ENCODE assay signal across 8 cellular contexts in the genomic region with DNA sequence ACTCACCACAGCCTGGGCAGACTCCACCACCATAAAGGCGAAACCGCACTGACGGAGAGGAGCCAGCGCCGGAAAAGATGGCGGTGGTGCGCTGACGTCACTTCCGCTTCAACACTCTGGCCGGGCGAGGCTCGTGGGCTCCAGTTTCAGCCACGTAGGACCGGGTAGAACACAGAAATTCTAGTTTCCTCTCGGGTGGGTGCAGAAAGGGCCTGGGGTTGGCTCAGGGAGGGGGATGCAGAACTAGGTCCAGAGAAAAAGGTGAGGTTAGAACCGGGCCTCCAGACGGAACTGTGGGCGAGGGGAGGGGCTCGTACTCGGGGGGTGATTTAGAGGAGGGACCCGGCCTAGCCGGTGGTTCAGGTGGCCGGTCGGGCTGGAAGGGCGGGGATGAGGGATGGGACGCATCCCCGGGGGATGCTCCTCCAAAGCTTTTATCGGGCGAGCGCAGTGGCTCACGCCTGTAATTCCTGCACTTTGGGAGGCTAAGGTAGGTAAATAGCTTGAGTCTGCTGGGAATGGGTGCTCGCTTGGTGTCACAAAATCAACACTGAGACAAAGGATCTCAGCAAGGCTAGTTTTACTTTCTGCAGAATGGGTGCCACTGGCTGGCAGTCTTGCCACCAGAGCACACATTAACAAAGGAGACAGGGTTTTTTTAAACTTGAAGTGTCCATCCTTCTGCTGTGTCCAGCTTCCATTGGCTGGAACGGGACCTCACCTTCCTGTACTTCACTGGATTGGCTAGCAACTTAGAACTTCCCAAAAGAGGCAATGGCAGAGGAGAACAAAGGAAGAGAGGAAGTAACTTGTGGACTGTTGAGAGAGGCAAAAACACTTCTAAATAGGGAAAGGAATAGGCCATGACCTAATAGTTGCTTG.
DNase-seq lines count a peak whose midpoint lies in the region; ATAC-seq lines count a peak whose summit lies in the region.

Gene ZNF561, minus strand, starts transcription at position 77 of the 882 bp plus-strand sequence. CDS start 1,776 bp downstream, outside the sequence.

- DNase-seq in ACHN: peak; percentile 84
- peak; percentile 86 for DNase-seq in NCI-H510A treated with DMSO at 0.1 percent for 48 hours (lab: John Stamatoyannopoulos, UW)
- DNase-seq in activated CD4-positive, alpha-beta T cell treated with anti-CD3 and anti-CD28 coated beads for 4 hours: peak; percentile 85 to 87
- DNase-seq in stimulated activated CD4-positive, alpha-beta T cell treated with anti-CD3 and anti-CD28 coated beads, Interleukin-1b, Interleukin-23, amount 100 ng/mL, for 24 hours (ENCODE audit: low read depth in 4 of 4, low spot score in 1 of 4): peak; percentile 66 to 80 (median 73)

- no peaks in the 10 kb centered on the region for H3K27me3 ChIP-seq in layer of hippocampus (ENCODE audit: control insufficient read depth, insufficient read depth, low read length)

- in situ Hi-C loops in ACHN (cut with HindIII; ENCODE audit: low pct_ligation_motif_present, low pct_unique_long_range_greater_than_20kb, low sequenced_read_pairs): no loop called here

- H3K27ac ChIP-seq in cingulate gyrus (ENCODE audit: low read depth, low read length) (peak within 1 kb of the TSS; percentile 97), layer of hippocampus (ENCODE audit: low read depth, low read length) (peak within 1 kb of the TSS; percentile 99)

- ATAC-seq in GM19023 (IDR thresholded peaks at IDR 0.05; ENCODE audit: unreplicated experiment): peak; percentile 84
- peak; percentile 64 for ATAC-seq in HG03378 (IDR thresholded peaks at IDR 0.05; ENCODE audit: unreplicated experiment)

Comparison
In these comparisons a context has a peak if more than half of its experiments do, and no peak if none do; other contexts are left out.
1. Peak in every context shown above with its lines: DNase-seq, ATAC-seq and H3K27ac ChIP-seq.